In the genomic region with DNA sequence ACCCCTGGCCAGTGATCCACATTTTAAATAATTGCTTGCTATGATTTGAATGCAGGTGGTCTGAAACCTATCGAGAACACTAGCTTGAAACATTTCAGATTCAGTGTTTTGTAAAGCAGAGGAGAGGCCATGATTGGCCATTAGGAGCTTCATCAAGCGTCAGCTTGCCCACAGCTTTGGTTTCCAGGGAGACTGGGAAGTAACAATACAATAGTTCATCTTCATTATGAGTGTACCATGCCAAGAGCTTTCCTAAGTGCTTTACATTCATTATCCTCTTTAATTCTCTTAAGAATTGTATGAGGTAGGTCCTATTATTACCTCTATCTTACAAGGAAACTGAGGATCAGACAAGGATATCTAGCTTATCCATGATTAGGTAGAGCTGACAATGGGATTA, we compare ENCODE assay signal across 24 cellular contexts. TPM values are rescaled to one million over a fixed set of nuclear protein-coding genes. Genes with fewer than 3 reads are reported as not detected.
A peak's percentile ranks its signal among the peaks of the same experiment; 100 is the strongest.
DNase-seq lines count a peak whose midpoint lies in the region; ATAC-seq and TF ChIP-seq lines count a peak whose summit lies in the region.
"Had no signal": no experiment of that assay in that cellular context is flagged by ENCODE, and none has a peak within 500 bp of the region (broad histone marks: within the 10 kb centered on the region; RNA-seq: fewer than 3 reads in every experiment).

No MANE protein-coding gene starts in this region.

- TF ChIP-seq POLR2A in transverse colon (IDR thresholded peaks at IDR 0.05), result no peak

- 65 to 74% methylated on average over 2 of the region's 2 CpGs for WGBS in transverse colon (ENCODE audit: low coverage in 1 of 2), 2 donors

- no peak for TF ChIP-seq CTCF in transverse colon (IDR thresholded peaks at IDR 0.05)

- H3K9me3 ChIP-seq in transverse colon, result no peaks in the 10 kb centered on the region
- no peaks in the 10 kb centered on the region for H3K9me3 ChIP-seq in effector memory CD4-positive, alpha-beta T cell (ENCODE audit: control insufficient read depth, low read length)
- H3K9me3 ChIP-seq: body of pancreas, MG63, pancreas had no signal

- TF ChIP-seq EP300 in transverse colon (IDR thresholded peaks at IDR 0.05; ENCODE audit: low read depth), result no peak

- H3K36me3 ChIP-seq in transverse colon, result no peaks in the 10 kb centered on the region
- H3K36me3 ChIP-seq in effector memory CD4-positive, alpha-beta T cell (ENCODE audit: control insufficient read depth, insufficient read depth, low read length), result peaks cover 2% of the 10 kb centered on the region
- H3K36me3 ChIP-seq: MG63, pancreas had no signal

- no peak overlapping the region for H3K4me3 ChIP-seq in transverse colon
- H3K4me3 ChIP-seq in effector memory CD4-positive, alpha-beta T cell (ENCODE audit: insufficient read depth, low read depth, low read length, poor library complexity, severe bottlenecking), result no peak overlapping the region
- H3K4me3 ChIP-seq: body of pancreas, MG63, pancreas had no signal

- in situ Hi-C loops in transverse colon (cut with MboI; ENCODE audit: low pct_ligation_motif_present in 1 of 4, low pct_unique_long_range_greater_than_20kb in 1 of 4, low sequenced_read_pairs in 3 of 4), result loop anchor here in 1 of 4 donors (25.0 kb wide), 1 partner anchor 269 kb away; no protein-coding TSS in a partner anchor

- peaks cover 13 to 23% (median 15%) of the 10 kb centered on the region in 4 donors for H3K4me1 ChIP-seq in transverse colon
- peaks cover 20% of the 10 kb centered on the region for H3K4me1 ChIP-seq in effector memory CD4-positive, alpha-beta T cell (ENCODE audit: control insufficient read depth, insufficient read depth, low read length, poor library complexity, severe bottlenecking)

- intact Hi-C loops in transverse colon (cut with DNase I; ENCODE audit: low total_unique reads), result loop anchor here (5.0 kb wide), 1 partner anchor 259 kb away; no protein-coding TSS in a partner anchor

- DNase-seq in COLO668 (lab: John Stamatoyannopoulos, UW; ENCODE audit: unreplicated experiment), result peak; percentile 35
- peak; percentile 73 for DNase-seq in NCI-H128 (lab: John Stamatoyannopoulos, UW; ENCODE audit: unreplicated experiment)
- DNase-seq in NCI-H82 (lab: John Stamatoyannopoulos, UW), result peak; percentile 89
- no peak for DNase-seq in transverse colon
- DNase-seq in GM19240 (ENCODE audit: insufficient read length, low spot score), result no peak
- no peak for DNase-seq in effector memory CD4-positive, alpha-beta T cell
- DNase-seq: activated naive CD8-positive, alpha-beta T cell treated with anti-CD3 and anti-CD28 coated beads, Interleukin-2, amount 10 ng/mL, durations not matched to agents 7 days and 5 days; activated T-cell treated with anti-CD3 and anti-CD28 coated beads, Interleukin-2, amount 50 U/mL, for 72 hours; body of pancreas; CD4-positive, alpha-beta T cell; endodermal cell; HFFc6; left colon; MG63; naive thymus-derived CD8-positive, alpha-beta T cell; NCI-H524 treated with DMSO at 0.1 percent for 48 hours; pancreas; PC-3; right cardiac atrium; SHP77; stimulated activated CD4-positive, alpha-beta T cell treated with anti-CD3 and anti-CD28 coated beads, Interleukin-12 subunit alpha, Interleukin-12 subunit beta, amount 100 ng/mL, for 4 hours; SW 1271 had no signal

- peak overlapping the region in 1 of 4 donors; percentile 17 for H3K27ac ChIP-seq in transverse colon
- no peak overlapping the region for H3K27ac ChIP-seq in effector memory CD4-positive, alpha-beta T cell (ENCODE audit: insufficient read depth, low read length, poor library complexity, severe bottlenecking)
- H3K27ac ChIP-seq: body of pancreas, pancreas had no signal

- ATAC-seq in esophagus mucosa, result peak; percentile 61
- ATAC-seq: activated CD4-positive, CD25-positive, alpha-beta regulatory T cell treated with anti-CD3 and anti-CD28 coated beads, Interleukin-2, amount 50 U/mL, for 24 hours; activated T-cell treated with anti-CD3 and anti-CD28 coated beads, Interleukin-2, amount 50 U/mL, for 72 hours; body of pancreas; left colon; naive thymus-derived CD8-positive, alpha-beta T cell; pancreas; PC-3; right cardiac atrium had no signal

- no peaks in the 10 kb centered on the region for H3K27me3 ChIP-seq in transverse colon
- H3K27me3 ChIP-seq in effector memory CD4-positive, alpha-beta T cell (replicated peaks; ENCODE audit: control insufficient read depth, insufficient read depth, low read length, poor library complexity, severe bottlenecking), result no peaks in the 10 kb centered on the region
- H3K27me3 ChIP-seq: body of pancreas, MG63, pancreas had no signal

RNA-seq across cellular contexts. Expression of gene ATP5PO, which starts 27.7 kb away (rescaled TPM):
- total RNA-seq in esophagus mucosa, result 236 TPM
- total RNA-seq in transverse colon, result 100 to 1,000 TPM in 2 of 4 donors, 10 to 100 TPM in 2; 65.1 to 375 (median 193) TPM

Comparison
In these comparisons a context has a peak if more than half of its experiments do, and no peak if none do; other contexts are left out.
1. DNase-seq: peak in COLO668 (single experiment), NCI-H128 (single experiment) and NCI-H82 (single experiment); none in transverse colon (single experiment), GM19240 (single experiment) and effector memory CD4-positive, alpha-beta T cell (0 of 3).